8 cellular contexts compared by ENCODE assay signal in genomic region chr2:159613515-159614336, GRCh38. TPM values are rescaled to one million over a fixed set of nuclear protein-coding genes. Genes with fewer than 3 reads are reported as not detected.
DNase-seq lines count a peak whose midpoint lies in the region; ATAC-seq and TF ChIP-seq lines count a peak whose summit lies in the region.

No MANE protein-coding gene starts in this region.

- H3K27me3 ChIP-seq in dorsolateral prefrontal cortex (no peaks in the 10 kb centered on the region), neural cell (ENCODE audit: insufficient read depth, low read depth, low read length) (no peaks in the 10 kb centered on the region)

- H3K79me2 ChIP-seq in neural cell (replicated peaks; ENCODE audit: insufficient read depth, low read length): peaks cover 79% of the 10 kb centered on the region

- H3K4me3 ChIP-seq in GM12875 (ENCODE audit: low read depth, low read length) (peak overlapping the region; percentile 19), dorsolateral prefrontal cortex (peak overlapping the region; percentile 64 to 96 (median 79)), neural cell (ENCODE audit: low read length) (peak overlapping the region; percentile 77)

- TF ChIP-seq CTCF in GM12875 (IDR thresholded peaks at IDR 0.05; ENCODE audit: borderline replicate concordance, insufficient read depth, low read depth, low read length) (no peak), dorsolateral prefrontal cortex (IDR thresholded peaks at IDR 0.05 in 54 of 56, conservative IDR thresholded peaks at IDR 0.05 in 2 of 56; ENCODE audit: low read depth in 1 of 56, partially characterized antibody in 56 of 56) (peak in 1 of 56 donors; percentile 11), neural cell (IDR thresholded peaks at IDR 0.05; ENCODE audit: poor library complexity, severe bottlenecking) (no peak), GM20000 (IDR thresholded peaks at IDR 0.05; ENCODE audit: extremely low read depth, missing control alignments) (no peak)

- DNase-seq in NCI-H524 treated with DMSO at 0.1 percent for 48 hours (lab: John Stamatoyannopoulos, UW) (peak; percentile 30), dorsolateral prefrontal cortex (no peak), GM20000 (ENCODE audit: low spot score) (no peak)
- DNase-seq in stimulated activated CD4-positive, alpha-beta T cell treated with anti-CD3 and anti-CD28 coated beads, Interleukin-2, amount 100 ng/mL, for 24 hours: no peak

- peak overlapping the region; percentile 94 for H3K9ac ChIP-seq in neural cell (ENCODE audit: low read length)

- H4K20me1 ChIP-seq in neural cell (ENCODE audit: insufficient read depth): no peaks in the 10 kb centered on the region

- no peaks in the 10 kb centered on the region for H3K9me3 ChIP-seq in neural cell (ENCODE audit: low read length)

- H3K9me2 ChIP-seq in neural cell (ENCODE audit: insufficient read depth, low read length): no peaks in the 10 kb centered on the region

- H3K4me2 ChIP-seq in neural cell (ENCODE audit: low read length): peak overlapping the region; percentile 76

- no peak for TF ChIP-seq EP300 in neural cell (conservative IDR thresholded peaks at IDR 0.05; ENCODE audit: poor library complexity, severe bottlenecking)

- no peaks in the 10 kb centered on the region for H3F3A ChIP-seq in neural cell (ENCODE audit: insufficient read depth, low read length, poor library complexity, severe bottlenecking)

- H3K36me3 ChIP-seq in neural cell (ENCODE audit: insufficient read depth, low read length): no peaks in the 10 kb centered on the region

- TF ChIP-seq RAD21 in neural cell (conservative IDR thresholded peaks at IDR 0.05): no peak

- H3K27ac ChIP-seq in dorsolateral prefrontal cortex (peak overlapping the region; percentile 87 to 100 (median 98)), neural cell (ENCODE audit: low read length) (peak overlapping the region; percentile 95)

- intact Hi-C loops in dorsolateral prefrontal cortex (cut with DNase I): loop anchor here in 1 of 2 donors (2.0 to 10.0 kb wide), 2 partner anchors 99 to 329 kb away; partner anchors contain the start of genes MARCHF7 and WDSUB1

- H2AFZ ChIP-seq in neural cell (ENCODE audit: low read depth, low read length): no peak overlapping the region

- no peak for ATAC-seq in HG03378 (IDR thresholded peaks at IDR 0.05; ENCODE audit: unreplicated experiment)
- no peak for ATAC-seq in HG03135 (IDR thresholded peaks at IDR 0.05; ENCODE audit: unreplicated experiment)

TF ChIP-seq in neural cell, 6 proteins besides CTCF, POLR2A, EP300 and RAD21:
- TF ChIP-seq SMC3 (conservative IDR thresholded peaks at IDR 0.05; ENCODE audit: poor library complexity) (no peak), REST (IDR thresholded peaks at IDR 0.05; ENCODE audit: borderline replicate concordance) (peak; percentile 25)
TF ChIP-seq in neural cell: peak in this region for 1.

RNA-seq across cellular contexts. Expression of gene BAZ2B, which starts 2.6 kb away (rescaled TPM):
- total RNA-seq in dorsolateral prefrontal cortex: 100 to 1,000 TPM in 118 of 120 experiments, 10 to 100 TPM in 2; 73.4 to 236 (median 142) TPM
- polyA plus RNA-seq in neural cell: 103 and 150 TPM in 2 replicates
- polyA minus RNA-seq in neural cell: 502 and 577 TPM in 2 replicates

Comparison
In these comparisons a context has a peak if more than half of its experiments do, and no peak if none do; other contexts are left out.
1. H3K4me3 ChIP-seq: peak in every context shown above with its lines; median percentile 79 in dorsolateral prefrontal cortex; 77 in neural cell; 19 in GM12875.